1 cellular context compared by ENCODE assay signal in genomic region chr6:82248233-82248735, GRCh38.
TF ChIP-seq lines count a peak whose summit lies in the region.

No MANE protein-coding gene starts in this region.

TF ChIP-seq in HepG2, 621 proteins besides CTCF, POLR2A, EP300 and RAD21 (continued from another document and continues in another):
- TF ChIP-seq, protein P1, sequence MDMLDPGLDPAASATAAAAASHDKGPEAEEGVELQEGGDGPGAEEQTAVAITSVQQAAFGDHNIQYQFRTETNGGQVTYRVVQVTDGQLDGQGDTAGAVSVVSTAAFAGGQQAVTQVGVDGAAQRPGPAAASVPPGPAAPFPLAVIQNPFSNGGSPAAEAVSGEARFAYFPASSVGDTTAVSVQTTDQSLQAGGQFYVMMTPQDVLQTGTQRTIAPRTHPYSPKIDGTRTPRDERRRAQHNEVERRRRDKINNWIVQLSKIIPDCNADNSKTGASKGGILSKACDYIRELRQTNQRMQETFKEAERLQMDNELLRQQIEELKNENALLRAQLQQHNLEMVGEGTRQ (IDR thresholded peaks at IDR 0.05; ENCODE audit: low read depth, low read length) = no peak
- TF ChIP-seq, protein P1 (CRISPR knock-in tag; IDR thresholded peaks at IDR 0.05; ENCODE audit: borderline replicate concordance) = peak; percentile 78; the same call in 1 of the 2 replicates
- TF ChIP-seq HOMEZ (CRISPR knock-in tag; IDR thresholded peaks at IDR 0.05; ENCODE audit: low read depth) (no peak; the same call in 1 of the 2 replicates), TBX2 (CRISPR knock-in tag; IDR thresholded peaks at IDR 0.05; ENCODE audit: borderline replicate concordance) (0 out of 2 replicates have a peak, but pooled peaks have one; percentile 20), KLF16 (CRISPR knock-in tag; IDR thresholded peaks at IDR 0.05) (0 out of 4 replicates have a peak, but pooled peaks of 1 of the 2 experiments have one; percentile 19), SSRP1 (CRISPR knock-in tag; IDR thresholded peaks at IDR 0.05) (peak; percentile 92), ZZZ3 (CRISPR knock-in tag; IDR thresholded peaks at IDR 0.05; ENCODE audit: borderline replicate concordance) (no peak), FOSL2 (CRISPR knock-in tag; IDR thresholded peaks at IDR 0.05) (peak; percentile 88), GTF2F1 (IDR thresholded peaks at IDR 0.05; ENCODE audit: low read length) (0 out of 2 replicates have a peak, but pooled peaks have one; percentile 16), REXO4 (CRISPR knock-in tag; IDR thresholded peaks at IDR 0.05; ENCODE audit: borderline replicate concordance) (no peak), RFXANK (CRISPR knock-in tag; IDR thresholded peaks at IDR 0.05) (no peak), ATF1 (CRISPR knock-in tag; IDR thresholded peaks at IDR 0.05) (peak; percentile 27; the same call in 1 of the 2 replicates), CREM (IDR thresholded peaks at IDR 0.05) (peak; percentile 8; the same call in 1 of the 2 replicates), CREM (CRISPR knock-in tag; IDR thresholded peaks at IDR 0.05) (no peak), ATF3 (CRISPR knock-in tag; IDR thresholded peaks at IDR 0.05) (no peak), ZNF83 (CRISPR knock-in tag; IDR thresholded peaks at IDR 0.05; ENCODE audit: borderline replicate concordance) (no peak), ZNF207 (IDR thresholded peaks at IDR 0.05; ENCODE audit: borderline replicate concordance) (no peak), BORCS8-MEF2B (CRISPR knock-in tag; IDR thresholded peaks at IDR 0.05) (peak; percentile 50; the same call in 1 of the 2 replicates), ZNF580 (CRISPR knock-in tag; IDR thresholded peaks at IDR 0.05; ENCODE audit: borderline replicate concordance, low read depth) (peak; percentile 28; the same call in 1 of the 2 replicates), YEATS2 (CRISPR knock-in tag; IDR thresholded peaks at IDR 0.05; ENCODE audit: borderline replicate concordance) (0 out of 2 replicates have a peak, but pooled peaks have one; percentile 8), SMARCC2 (IDR thresholded peaks at IDR 0.05) (no peak), MLX (CRISPR knock-in tag; IDR thresholded peaks at IDR 0.05) (no peak; the same call in 1 of the 2 replicates), PRPF4 (IDR thresholded peaks at IDR 0.05; ENCODE audit: low read depth, low read length, poor library complexity, severe bottlenecking) (no peak), ZNF557 (CRISPR knock-in tag; IDR thresholded peaks at IDR 0.05) (no peak), STAT5B (CRISPR knock-in tag; IDR thresholded peaks at IDR 0.05) (no peak), ARID2 (CRISPR knock-in tag; IDR thresholded peaks at IDR 0.05; ENCODE audit: borderline replicate concordance) (0 out of 2 replicates have a peak, but pooled peaks have one; percentile 1), NR2F6 (IDR thresholded peaks at IDR 0.05) (no peak; the same call in 1 of the 2 replicates), NR2F6 (CRISPR knock-in tag; IDR thresholded peaks at IDR 0.05) (peak; percentile 57; the same call in 1 of the 2 replicates), GLI4 (CRISPR knock-in tag; IDR thresholded peaks at IDR 0.05; ENCODE audit: borderline replicate concordance) (no peak), SIX4 (CRISPR knock-in tag; IDR thresholded peaks at IDR 0.05) (peak; percentile 52; the same call in 1 of the 2 replicates), ZNF180 (CRISPR knock-in tag; IDR thresholded peaks at IDR 0.05; ENCODE audit: borderline replicate concordance, low read depth) (no peak), FOXP1 (IDR thresholded peaks at IDR 0.05) (no peak), FOXP1 (CRISPR knock-in tag; IDR thresholded peaks at IDR 0.05) (peak; percentile 71), ZNF564 (CRISPR knock-in tag; IDR thresholded peaks at IDR 0.05) (no peak), JUNB (CRISPR knock-in tag; IDR thresholded peaks at IDR 0.05; ENCODE audit: borderline replicate concordance) (no peak), ARHGAP35 (CRISPR knock-in tag; IDR thresholded peaks at IDR 0.05; ENCODE audit: borderline replicate concordance) (no peak), ZMAT3 (CRISPR knock-in tag; conservative IDR thresholded peaks at IDR 0.05) (no peak), HMGXB4 (CRISPR knock-in tag; IDR thresholded peaks at IDR 0.05; ENCODE audit: borderline replicate concordance in 1 of 2, low read depth in 1 of 2) (peak in 1 of 2 experiments; percentile 58; a peak in 2 of 4 replicates), JUND (CRISPR knock-in tag; IDR thresholded peaks at IDR 0.05) (peak; percentile 16; the same call in 1 of the 2 replicates), ZNF441 (CRISPR knock-in tag; IDR thresholded peaks at IDR 0.05; ENCODE audit: borderline replicate concordance) (no peak), GATAD2A (CRISPR knock-in tag; IDR thresholded peaks at IDR 0.05) (peak; percentile 84)
- TF ChIP-seq, protein P2, sequence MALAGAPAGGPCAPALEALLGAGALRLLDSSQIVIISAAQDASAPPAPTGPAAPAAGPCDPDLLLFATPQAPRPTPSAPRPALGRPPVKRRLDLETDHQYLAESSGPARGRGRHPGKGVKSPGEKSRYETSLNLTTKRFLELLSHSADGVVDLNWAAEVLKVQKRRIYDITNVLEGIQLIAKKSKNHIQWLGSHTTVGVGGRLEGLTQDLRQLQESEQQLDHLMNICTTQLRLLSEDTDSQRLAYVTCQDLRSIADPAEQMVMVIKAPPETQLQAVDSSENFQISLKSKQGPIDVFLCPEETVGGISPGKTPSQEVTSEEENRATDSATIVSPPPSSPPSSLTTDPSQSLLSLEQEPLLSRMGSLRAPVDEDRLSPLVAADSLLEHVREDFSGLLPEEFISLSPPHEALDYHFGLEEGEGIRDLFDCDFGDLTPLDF (CRISPR knock-in tag; IDR thresholded peaks at IDR 0.05) = no peak
- TF ChIP-seq, protein P3, sequence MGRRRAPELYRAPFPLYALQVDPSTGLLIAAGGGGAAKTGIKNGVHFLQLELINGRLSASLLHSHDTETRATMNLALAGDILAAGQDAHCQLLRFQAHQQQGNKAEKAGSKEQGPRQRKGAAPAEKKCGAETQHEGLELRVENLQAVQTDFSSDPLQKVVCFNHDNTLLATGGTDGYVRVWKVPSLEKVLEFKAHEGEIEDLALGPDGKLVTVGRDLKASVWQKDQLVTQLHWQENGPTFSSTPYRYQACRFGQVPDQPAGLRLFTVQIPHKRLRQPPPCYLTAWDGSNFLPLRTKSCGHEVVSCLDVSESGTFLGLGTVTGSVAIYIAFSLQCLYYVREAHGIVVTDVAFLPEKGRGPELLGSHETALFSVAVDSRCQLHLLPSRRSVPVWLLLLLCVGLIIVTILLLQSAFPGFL (CRISPR knock-in tag; IDR thresholded peaks at IDR 0.05) = no peak
- TF ChIP-seq, protein P4, sequence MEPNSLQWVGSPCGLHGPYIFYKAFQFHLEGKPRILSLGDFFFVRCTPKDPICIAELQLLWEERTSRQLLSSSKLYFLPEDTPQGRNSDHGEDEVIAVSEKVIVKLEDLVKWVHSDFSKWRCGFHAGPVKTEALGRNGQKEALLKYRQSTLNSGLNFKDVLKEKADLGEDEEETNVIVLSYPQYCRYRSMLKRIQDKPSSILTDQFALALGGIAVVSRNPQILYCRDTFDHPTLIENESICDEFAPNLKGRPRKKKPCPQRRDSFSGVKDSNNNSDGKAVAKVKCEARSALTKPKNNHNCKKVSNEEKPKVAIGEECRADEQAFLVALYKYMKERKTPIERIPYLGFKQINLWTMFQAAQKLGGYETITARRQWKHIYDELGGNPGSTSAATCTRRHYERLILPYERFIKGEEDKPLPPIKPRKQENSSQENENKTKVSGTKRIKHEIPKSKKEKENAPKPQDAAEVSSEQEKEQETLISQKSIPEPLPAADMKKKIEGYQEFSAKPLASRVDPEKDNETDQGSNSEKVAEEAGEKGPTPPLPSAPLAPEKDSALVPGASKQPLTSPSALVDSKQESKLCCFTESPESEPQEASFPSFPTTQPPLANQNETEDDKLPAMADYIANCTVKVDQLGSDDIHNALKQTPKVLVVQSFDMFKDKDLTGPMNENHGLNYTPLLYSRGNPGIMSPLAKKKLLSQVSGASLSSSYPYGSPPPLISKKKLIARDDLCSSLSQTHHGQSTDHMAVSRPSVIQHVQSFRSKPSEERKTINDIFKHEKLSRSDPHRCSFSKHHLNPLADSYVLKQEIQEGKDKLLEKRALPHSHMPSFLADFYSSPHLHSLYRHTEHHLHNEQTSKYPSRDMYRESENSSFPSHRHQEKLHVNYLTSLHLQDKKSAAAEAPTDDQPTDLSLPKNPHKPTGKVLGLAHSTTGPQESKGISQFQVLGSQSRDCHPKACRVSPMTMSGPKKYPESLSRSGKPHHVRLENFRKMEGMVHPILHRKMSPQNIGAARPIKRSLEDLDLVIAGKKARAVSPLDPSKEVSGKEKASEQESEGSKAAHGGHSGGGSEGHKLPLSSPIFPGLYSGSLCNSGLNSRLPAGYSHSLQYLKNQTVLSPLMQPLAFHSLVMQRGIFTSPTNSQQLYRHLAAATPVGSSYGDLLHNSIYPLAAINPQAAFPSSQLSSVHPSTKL (CRISPR knock-in tag; IDR thresholded peaks at IDR 0.05) = peak; percentile 30; the same call in 1 of the 2 replicates
- TF ChIP-seq, protein P5, sequence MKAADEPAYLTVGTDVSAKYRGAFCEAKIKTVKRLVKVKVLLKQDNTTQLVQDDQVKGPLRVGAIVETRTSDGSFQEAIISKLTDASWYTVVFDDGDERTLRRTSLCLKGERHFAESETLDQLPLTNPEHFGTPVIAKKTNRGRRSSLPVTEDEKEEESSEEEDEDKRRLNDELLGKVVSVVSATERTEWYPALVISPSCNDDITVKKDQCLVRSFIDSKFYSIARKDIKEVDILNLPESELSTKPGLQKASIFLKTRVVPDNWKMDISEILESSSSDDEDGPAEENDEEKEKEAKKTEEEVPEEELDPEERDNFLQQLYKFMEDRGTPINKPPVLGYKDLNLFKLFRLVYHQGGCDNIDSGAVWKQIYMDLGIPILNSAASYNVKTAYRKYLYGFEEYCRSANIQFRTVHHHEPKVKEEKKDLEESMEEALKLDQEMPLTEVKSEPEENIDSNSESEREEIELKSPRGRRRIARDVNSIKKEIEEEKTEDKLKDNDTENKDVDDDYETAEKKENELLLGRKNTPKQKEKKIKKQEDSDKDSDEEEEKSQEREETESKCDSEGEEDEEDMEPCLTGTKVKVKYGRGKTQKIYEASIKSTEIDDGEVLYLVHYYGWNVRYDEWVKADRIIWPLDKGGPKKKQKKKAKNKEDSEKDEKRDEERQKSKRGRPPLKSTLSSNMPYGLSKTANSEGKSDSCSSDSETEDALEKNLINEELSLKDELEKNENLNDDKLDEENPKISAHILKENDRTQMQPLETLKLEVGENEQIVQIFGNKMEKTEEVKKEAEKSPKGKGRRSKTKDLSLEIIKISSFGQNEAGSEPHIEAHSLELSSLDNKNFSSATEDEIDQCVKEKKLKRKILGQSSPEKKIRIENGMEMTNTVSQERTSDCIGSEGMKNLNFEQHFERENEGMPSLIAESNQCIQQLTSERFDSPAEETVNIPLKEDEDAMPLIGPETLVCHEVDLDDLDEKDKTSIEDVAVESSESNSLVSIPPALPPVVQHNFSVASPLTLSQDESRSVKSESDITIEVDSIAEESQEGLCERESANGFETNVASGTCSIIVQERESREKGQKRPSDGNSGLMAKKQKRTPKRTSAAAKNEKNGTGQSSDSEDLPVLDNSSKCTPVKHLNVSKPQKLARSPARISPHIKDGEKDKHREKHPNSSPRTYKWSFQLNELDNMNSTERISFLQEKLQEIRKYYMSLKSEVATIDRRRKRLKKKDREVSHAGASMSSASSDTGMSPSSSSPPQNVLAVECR (CRISPR knock-in tag; IDR thresholded peaks at IDR 0.05; ENCODE audit: borderline replicate concordance) = no peak
